ENCODE assay signal across 16 cellular contexts in genomic region chr14:30243805-30244204, GRCh38.
A peak's percentile ranks its signal among the peaks of the same experiment; 100 is the strongest.
DNase-seq lines count a peak whose midpoint lies in the region; ATAC-seq and TF ChIP-seq lines count a peak whose summit lies in the region.
"Had no signal": no experiment of that assay in that cellular context is flagged by ENCODE, and none has a peak within 500 bp of the region (broad histone marks: within the 10 kb centered on the region; RNA-seq: fewer than 3 reads in every experiment).

No MANE protein-coding gene starts in this region.

- H3K27me3 Mint-ChIP-seq in MCF 10A (ENCODE audit: insufficient read depth, unreplicated experiment) = no peaks in the 10 kb centered on the region

- DNase-seq in MCF 10A (ENCODE audit: unreplicated experiment) (peak; percentile 85), breast epithelium (ENCODE audit: low spot score in 2 of 2) (no peak), adipocyte (ENCODE audit: low read depth) (peak; percentile 61), fibroblast of pulmonary artery (ENCODE audit: low read depth) (peak; percentile 83), stromal cell of bone marrow (ENCODE audit: low read depth) (peak; percentile 73), HT-29 (ENCODE audit: low spot score) (no peak), DMS79 (lab: John Stamatoyannopoulos, UW) (no peak)
- DNase-seq: 8988T; activated CD4-positive, alpha-beta T cell treated with anti-CD3 and anti-CD28 coated beads for 4 hours; cortex of kidney; foreskin melanocyte; NCI-H2171 treated with DMSO at 0.1 percent for 48 hours had no signal

- TF ChIP-seq CTCF in MCF 10A (IDR thresholded peaks at IDR 0.05; ENCODE audit: unreplicated experiment) (no peak), breast epithelium (IDR thresholded peaks at IDR 0.05) (no peak), fibroblast of pulmonary artery (IDR thresholded peaks at IDR 0.05; ENCODE audit: low read length, missing control alignments) (no peak)

- no peaks in the 10 kb centered on the region for H3K4me1 ChIP-seq in breast epithelium
- peaks cover 5% of the 10 kb centered on the region for H3K4me1 ChIP-seq in adipocyte (ENCODE audit: control insufficient read depth, insufficient read depth, low read length)

- H3K4me3 ChIP-seq in breast epithelium (no peak overlapping the region), adipocyte (ENCODE audit: low read length) (no peak overlapping the region), fibroblast of pulmonary artery (replicated peaks; ENCODE audit: low read depth, low read length) (no peak overlapping the region)
- H3K4me3 ChIP-seq: thoracic aorta had no signal

- no TSS peak for BruUV-seq in MCF 10A (replicated peaks; lab: Mats Ljungman, UMichigan)

- no peak for TF ChIP-seq POLR2A in breast epithelium (IDR thresholded peaks at IDR 0.05)

- intact Hi-C loops in MCF 10A (cut with micrococcal nuclease) = no loop called here
- intact Hi-C loops in breast epithelium (cut with DNase I; ENCODE audit: low total_unique reads) = no loop called here

- POLR2A ChIA-PET in MCF 10A (lab: Yijun Ruan, JAX) = interaction anchor here (0.9 to 2.5 kb wide), 5 partner anchors 11 to 55 kb away, joined by 3 to 21 read pairs (median 6); no protein-coding TSS in a partner anchor

- peak overlapping the region; percentile 93 for H3K27ac Mint-ChIP-seq in MCF 10A (ENCODE audit: low read depth, unreplicated experiment)
- H3K27ac Mint-ChIP-seq: activated naive CD4-positive, alpha-beta T cell treated with anti-CD3 and anti-CD28 coated beads, Interleukin-2, amount 50 U/mL, for 72 hours; nephron had no signal

- peak overlapping the region; percentile 24 for H3K4me3 Mint-ChIP-seq in MCF 10A (ENCODE audit: unreplicated experiment)
- H3K4me3 Mint-ChIP-seq: nephron had no signal

- no peaks in the 10 kb centered on the region for H3K27me3 ChIP-seq in breast epithelium
- no peaks in the 10 kb centered on the region for H3K27me3 ChIP-seq in adipocyte (replicated peaks; ENCODE audit: control insufficient read depth, insufficient read depth, low read length)

- H3K9me3 Mint-ChIP-seq in MCF 10A (ENCODE audit: unreplicated experiment) = no peaks in the 10 kb centered on the region
- H3K9me3 Mint-ChIP-seq: nephron had no signal

- peaks cover 7% of the 10 kb centered on the region for H3K36me3 Mint-ChIP-seq in MCF 10A (ENCODE audit: insufficient read depth, unreplicated experiment)
- H3K36me3 Mint-ChIP-seq: activated naive CD4-positive, alpha-beta T cell treated with anti-CD3 and anti-CD28 coated beads, Interleukin-2, amount 50 U/mL, for 72 hours had no signal

- CTCF ChIA-PET in MCF 10A (lab: Yijun Ruan, JAX) = interaction anchor here (0.9 to 3.8 kb wide), 2 partner anchors 27 to 40 kb away, joined by 4 to 21 read pairs; no protein-coding TSS in a partner anchor

- no peaks in the 10 kb centered on the region for H3K36me3 ChIP-seq in breast epithelium
- no peaks in the 10 kb centered on the region for H3K36me3 ChIP-seq in adipocyte (ENCODE audit: control insufficient read depth, insufficient read depth, low read length, severe bottlenecking)
- H3K36me3 ChIP-seq: thoracic aorta had no signal

- no peak overlapping the region for H3K9ac ChIP-seq in adipocyte (ENCODE audit: low read length)

- peaks cover 16% of the 10 kb centered on the region for H3K4me1 Mint-ChIP-seq in MCF 10A (ENCODE audit: insufficient read depth, unreplicated experiment)

- H3K9me3 ChIP-seq in breast epithelium (no peaks in the 10 kb centered on the region), adipocyte (ENCODE audit: control insufficient read depth, low read length) (no peaks in the 10 kb centered on the region)
- H3K9me3 ChIP-seq: thoracic aorta had no signal

- peak overlapping the region in 1 of 2 donors; percentile 7 for H3K27ac ChIP-seq in breast epithelium
- H3K27ac ChIP-seq: thoracic aorta had no signal

- ATAC-seq in HG03196 (IDR thresholded peaks at IDR 0.05; ENCODE audit: unreplicated experiment) = no peak
- ATAC-seq: activated naive CD4-positive, alpha-beta T cell treated with anti-CD3 and anti-CD28 coated beads, Interleukin-2, amount 50 U/mL, for 72 hours had no signal

Comparison
In these comparisons a context has a peak if more than half of its experiments do, and no peak if none do; other contexts are left out.
1. DNase-seq: peak in MCF 10A (single experiment), adipocyte (single experiment), fibroblast of pulmonary artery (single experiment) and stromal cell of bone marrow (single experiment); none in breast epithelium (0 of 2), HT-29 (single experiment) and DMS79 (single experiment).